In genomic region chr5:170151105-170151831, GRCh38 we compare ENCODE assay signal across 9 cellular contexts. TPM values are rescaled to one million over a fixed set of nuclear protein-coding genes. Genes with fewer than 3 reads are reported as not detected.
DNase-seq lines count a peak whose midpoint lies in the region; ATAC-seq, FAIRE-seq and TF ChIP-seq lines count a peak whose summit lies in the region.
"Had no signal": no experiment of that assay in that cellular context is flagged by ENCODE, and none has a peak within 500 bp of the region (broad histone marks: within the 10 kb centered on the region; RNA-seq: fewer than 3 reads in every experiment).

No MANE protein-coding gene starts in this region.

- H3K4me2 ChIP-seq in MM.1S (ENCODE audit: low read depth, low read length) = no peak overlapping the region

- H3K27ac Mint-ChIP-seq in osteocyte (ENCODE audit: unreplicated experiment) = peak overlapping the region; percentile 80

- H3K4me1 ChIP-seq in MM.1S (ENCODE audit: low read length) = no peaks in the 10 kb centered on the region

- H3K9me2 ChIP-seq in MM.1S (replicated peaks; ENCODE audit: insufficient read depth, low read length) = no peaks in the 10 kb centered on the region

- H3K27me3 ChIP-seq in MM.1S (replicated peaks; ENCODE audit: insufficient read depth, low read length) = no peaks in the 10 kb centered on the region

- DNase-seq in HTR-8/SVneo (ENCODE audit: insufficient read length, low spot score) = peak; percentile 79
- DNase-seq in dermis microvascular lymphatic vessel endothelial cell (ENCODE audit: low read depth in 2 of 2) = peak; percentile 65 to 84
- DNase-seq in osteocyte (ENCODE audit: extremely low spot score, unreplicated experiment) = no peak
- no peak for DNase-seq in DMS153 treated with DMSO at 0.1 percent for 48 hours (lab: John Stamatoyannopoulos, UW; ENCODE audit: unreplicated experiment)
- no peak for DNase-seq in NCI-H69 (lab: John Stamatoyannopoulos, UW)
- no peak for DNase-seq in MM.1S

- H3K9ac ChIP-seq in MM.1S (ENCODE audit: low read length) = no peak overlapping the region

- ATAC-seq in GM18519 (IDR thresholded peaks at IDR 0.05; ENCODE audit: low FRiP score, unreplicated experiment) (peak; percentile 63), GM21529 (IDR thresholded peaks at IDR 0.05; ENCODE audit: unreplicated experiment) (no peak)

- H3K36me3 ChIP-seq in MM.1S (replicated peaks; ENCODE audit: insufficient read depth, low read length) = no peaks in the 10 kb centered on the region

- no peak overlapping the region for H3K4me3 ChIP-seq in MM.1S (ENCODE audit: low read length)

- no peak overlapping the region for H3K4me3 Mint-ChIP-seq in osteocyte (ENCODE audit: unreplicated experiment)

- FAIRE-seq in HTR-8/SVneo (lab: Jason Lieb, UNC) = peak; percentile 62

- TF ChIP-seq CTCF in osteocyte (IDR thresholded peaks at IDR 0.05) = no peak
- no peak for TF ChIP-seq CTCF in MM.1S (IDR thresholded peaks at IDR 0.05; ENCODE audit: low read length)

- no peaks in the 10 kb centered on the region; the same call in 1 of the 2 replicates for H3F3A ChIP-seq in MM.1S (ENCODE audit: insufficient read depth, low read length)

- no peaks in the 10 kb centered on the region for H3K36me3 Mint-ChIP-seq in osteocyte (ENCODE audit: unreplicated experiment)

- H3K4me1 Mint-ChIP-seq in osteocyte (ENCODE audit: unreplicated experiment) = peaks cover 27% of the 10 kb centered on the region

- H2AFZ ChIP-seq in MM.1S (ENCODE audit: low read length) = no peak overlapping the region

- peaks cover 2% of the 10 kb centered on the region for H3K27me3 Mint-ChIP-seq in osteocyte (ENCODE audit: unreplicated experiment)

- no peaks in the 10 kb centered on the region for H3K9me3 ChIP-seq in MM.1S (replicated peaks; ENCODE audit: insufficient read depth, low read length)

- no peaks in the 10 kb centered on the region for H3K9me3 Mint-ChIP-seq in osteocyte (ENCODE audit: unreplicated experiment)

- H3K27ac ChIP-seq in MM.1S (ENCODE audit: low read length) = no peak overlapping the region

- no peaks in the 10 kb centered on the region for H3K79me2 ChIP-seq in MM.1S (ENCODE audit: low read length)

- no peaks in the 10 kb centered on the region for H4K20me1 ChIP-seq in MM.1S (ENCODE audit: insufficient read depth, low read length)

RNA-seq across cellular contexts. Expression of gene FOXI1, which starts 45.6 kb away (rescaled TPM):
- total RNA-seq in dermis microvascular lymphatic vessel endothelial cell = not detected in 2 replicates
- total RNA-seq in osteocyte = not detected in 2 replicates
- total RNA-seq: temporal lobe had no signal

Comparison
In these comparisons a context has a peak if more than half of its experiments do, and no peak if none do; other contexts are left out.
1. DNase-seq: peak in HTR-8/SVneo (single experiment) and dermis microvascular lymphatic vessel endothelial cell (2 of 2); none in osteocyte (single experiment), DMS153 treated with DMSO at 0.1 percent for 48 hours (single experiment), NCI-H69 (single experiment) and MM.1S (single experiment).